In genomic region chr2:131094655-131095281, GRCh38 we compare ENCODE assay signal across 10 cellular contexts. TPM values are rescaled to one million over a fixed set of nuclear protein-coding genes. Genes with fewer than 3 reads are reported as not detected.
DNase-seq lines count a peak whose midpoint lies in the region; ATAC-seq and TF ChIP-seq lines count a peak whose summit lies in the region.
"Had no signal": no experiment of that assay in that cellular context is flagged by ENCODE, and none has a peak within 500 bp of the region (broad histone marks: within the 10 kb centered on the region; RNA-seq: fewer than 3 reads in every experiment).

No MANE protein-coding gene starts in this region.

- H3K4me3 ChIP-seq in neural progenitor cell (no peak overlapping the region), thyroid gland (replicated peaks in 1 of 3) (no peak overlapping the region)

- H3K4me3 Mint-ChIP-seq in brain (peak overlapping the region; percentile 71 to 97 (median 87)), neural progenitor cell (peak overlapping the region; percentile 95)

- no peak for TF ChIP-seq POLR2A in thyroid gland (IDR thresholded peaks at IDR 0.05)

- no peak for TF ChIP-seq EP300 in Ishikawa (IDR thresholded peaks at IDR 0.05; ENCODE audit: borderline replicate concordance)

- H4K20me1 ChIP-seq in neural progenitor cell (ENCODE audit: low read depth): peaks cover 29% of the 10 kb centered on the region

- H3K27me3 ChIP-seq in neural progenitor cell (no peaks in the 10 kb centered on the region), thyroid gland (no peaks in the 10 kb centered on the region)
- H3K27me3 ChIP-seq: SJSA1 had no signal

- H3K27ac Mint-ChIP-seq in brain: peak overlapping the region; percentile 26 to 97 (median 57)
- no peak overlapping the region for H3K27ac Mint-ChIP-seq in neural progenitor cell

- H3K4me1 Mint-ChIP-seq in brain (peaks cover 33% of the 10 kb centered on the region), neural progenitor cell (peaks cover 8% of the 10 kb centered on the region)

- intact Hi-C loops in thyroid gland (cut with DNase I): no loop called here

- WGBS in thyroid gland, 2 donors: 76 to 78% methylated on average over 9 of the region's 9 CpGs

- no peak for TF ChIP-seq CTCF in brain (conservative IDR thresholded peaks at IDR 0.05)
- TF ChIP-seq CTCF in neural progenitor cell (IDR thresholded peaks at IDR 0.05): no peak
- TF ChIP-seq CTCF in thyroid gland (IDR thresholded peaks at IDR 0.05): no peak

- peaks cover 13% of the 10 kb centered on the region for H3K27me3 Mint-ChIP-seq in brain
- peaks cover 3% of the 10 kb centered on the region for H3K27me3 Mint-ChIP-seq in neural progenitor cell (ENCODE audit: insufficient read depth, low read depth)

- H3K4me2 ChIP-seq in neural progenitor cell: no peak overlapping the region

- no peak for ATAC-seq in HG03378 (IDR thresholded peaks at IDR 0.05; ENCODE audit: unreplicated experiment)
- ATAC-seq: lower lobe of right lung had no signal

- H3K36me3 Mint-ChIP-seq in brain (peaks cover 27% of the 10 kb centered on the region), neural progenitor cell (peaks cover 8% of the 10 kb centered on the region)

- H3K36me3 ChIP-seq in neural progenitor cell (no peaks in the 10 kb centered on the region), thyroid gland (no peaks in the 10 kb centered on the region)

- peak; percentile 34 for DNase-seq in NCI-H82 (lab: John Stamatoyannopoulos, UW)
- no peak for DNase-seq in NCI-H82 treated with DMSO at 0.1 percent for 48 hours (lab: John Stamatoyannopoulos, UW; ENCODE audit: unreplicated experiment)
- DNase-seq in neural progenitor cell (ENCODE audit: low spot score): no peak
- no peak for DNase-seq in thyroid gland
- DNase-seq in NK-92 treated with Interleukin-12 subunit alpha and Interleukin-12 subunit beta, amount 100 ng/mL, for 24 hours (lab: John Stamatoyannopoulos, UW): no peak
- DNase-seq: lower lobe of right lung had no signal

- H3K27ac ChIP-seq in neural progenitor cell: no peak overlapping the region
- no peak overlapping the region for H3K27ac ChIP-seq in thyroid gland

- H3K79me2 ChIP-seq in neural progenitor cell (ENCODE audit: low read depth): peaks cover 31% of the 10 kb centered on the region

- no peak for TF ChIP-seq RAD21 in Ishikawa (IDR thresholded peaks at IDR 0.05; ENCODE audit: low read depth)

- peaks cover 3% of the 10 kb centered on the region for H3K4me1 ChIP-seq in neural progenitor cell
- peaks cover 0 to 4% of the 10 kb centered on the region in 2 donors for H3K4me1 ChIP-seq in thyroid gland

- H3K9me3 ChIP-seq in neural progenitor cell (ENCODE audit: low read depth) (no peaks in the 10 kb centered on the region), thyroid gland (no peaks in the 10 kb centered on the region)
- H3K9me3 ChIP-seq: lower lobe of right lung, SJSA1 had no signal

- H3K9ac ChIP-seq in neural progenitor cell: no peak overlapping the region

- H3F3A ChIP-seq in neural progenitor cell (ENCODE audit: low read depth): peaks cover 13% of the 10 kb centered on the region

- H2AFZ ChIP-seq in neural progenitor cell (replicated peaks): no peak overlapping the region

- no peaks in the 10 kb centered on the region for H3K9me3 Mint-ChIP-seq in brain
- H3K9me3 Mint-ChIP-seq in neural progenitor cell: no peaks in the 10 kb centered on the region

TF ChIP-seq in Ishikawa, 13 proteins besides CTCF, POLR2A, EP300 and RAD21:
- TF ChIP-seq NFIC (IDR thresholded peaks at IDR 0.05): peak; percentile 61; the same call in 1 of the 2 replicates
- TF ChIP-seq YY1 (IDR thresholded peaks at IDR 0.05; ENCODE audit: low read depth): no peak
- no peak for TF ChIP-seq CEBPB (IDR thresholded peaks at IDR 0.05)
- no peak for TF ChIP-seq MAX (IDR thresholded peaks at IDR 0.05)
- no peak for TF ChIP-seq TEAD4 (IDR thresholded peaks at IDR 0.05)
- no peak for TF ChIP-seq ZBTB7A (IDR thresholded peaks at IDR 0.05; ENCODE audit: low read depth)

RNA-seq across cellular contexts. Expression of gene FAM168B, which starts 1.5 kb away (rescaled TPM):
- polyA plus RNA-seq in brain (ENCODE audit: insufficient read depth, low read depth, low replicate concordance): 80.9 TPM
- total RNA-seq in neural progenitor cell (ENCODE audit: low replicate concordance) (63.0 and 85.2 TPM in 2 replicates), thyroid gland (100 to 1,000 TPM; 110 to 156 (median 146) TPM)

RNA-seq across cellular contexts. Expression of gene PLEKHB2, which starts 10.4 kb away (rescaled TPM):
- 61.9 TPM for polyA plus RNA-seq in brain (ENCODE audit: insufficient read depth, low read depth, low replicate concordance)
- total RNA-seq in neural progenitor cell (ENCODE audit: low replicate concordance): 55.4 and 57.4 TPM in 2 replicates
- total RNA-seq in thyroid gland: 100 to 1,000 TPM in 2 of 4 donors, 10 to 100 TPM in 2; 87.3 to 122 (median 103) TPM
